In the genomic region with DNA sequence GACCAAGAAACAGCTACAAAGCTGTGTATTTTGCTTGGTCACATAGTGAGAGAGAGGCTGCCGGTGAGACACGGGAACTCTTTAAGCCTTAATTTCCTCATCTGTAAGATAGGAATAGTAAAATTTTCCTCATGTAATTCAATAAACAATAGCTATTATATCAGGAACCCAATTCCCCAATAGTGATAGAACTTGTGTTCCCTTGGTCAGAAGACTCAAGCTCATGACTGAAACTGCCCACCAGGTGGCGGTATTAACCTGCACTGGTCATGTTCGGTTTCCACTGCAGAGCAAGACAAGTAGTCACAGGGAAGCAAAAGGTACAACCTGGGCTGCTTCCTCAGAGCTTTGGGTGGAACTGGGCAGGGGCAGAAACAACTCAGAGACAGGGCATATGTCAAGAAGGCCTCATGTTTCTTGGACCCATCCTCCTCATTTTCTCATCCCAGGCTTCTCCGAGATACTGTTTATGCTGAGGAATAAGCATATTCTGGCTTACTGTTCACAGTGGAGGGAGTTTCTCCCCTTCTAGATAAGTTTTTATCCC, we compare ENCODE assay signal across 1 cellular context.
TF ChIP-seq lines count a peak whose summit lies in the region.

No MANE protein-coding gene starts in this region.

TF ChIP-seq in HepG2, 621 proteins besides CTCF, POLR2A, EP300 and RAD21 (continued from another document and continues in another):
- no peak for TF ChIP-seq TEAD2 (CRISPR knock-in tag; IDR thresholded peaks at IDR 0.05)
- no peak for TF ChIP-seq RARG (CRISPR knock-in tag; IDR thresholded peaks at IDR 0.05; ENCODE audit: low read depth)
- no peak for TF ChIP-seq EHMT2 (IDR thresholded peaks at IDR 0.05; ENCODE audit: borderline replicate concordance, low read depth, low read length)
- no peak for TF ChIP-seq RFX5 (IDR thresholded peaks at IDR 0.05; ENCODE audit: low read depth, low read length)
- TF ChIP-seq IKZF4 (CRISPR knock-in tag; IDR thresholded peaks at IDR 0.05; ENCODE audit: borderline replicate concordance, low read depth, not compliant biosample characterization): no peak
- no peak; the same call in 1 of the 2 replicates for TF ChIP-seq TSC22D2 (CRISPR knock-in tag; IDR thresholded peaks at IDR 0.05; ENCODE audit: borderline replicate concordance)
- TF ChIP-seq FOXA1 (IDR thresholded peaks at IDR 0.05): no peak
- no peak for TF ChIP-seq FOXA1 (CRISPR knock-in tag; IDR thresholded peaks at IDR 0.05)
- no peak for TF ChIP-seq ZNF207 (IDR thresholded peaks at IDR 0.05; ENCODE audit: borderline replicate concordance)
- no peak for TF ChIP-seq PHB2 (IDR thresholded peaks at IDR 0.05; ENCODE audit: partially characterized antibody)
- no peak for TF ChIP-seq ZNF33B (CRISPR knock-in tag; IDR thresholded peaks at IDR 0.05)
- TF ChIP-seq ZNF350 (CRISPR knock-in tag; IDR thresholded peaks at IDR 0.05; ENCODE audit: borderline replicate concordance, low read depth): peak; percentile 65; the same call in 1 of the 2 replicates
- no peak for TF ChIP-seq ZNF446 (CRISPR knock-in tag; IDR thresholded peaks at IDR 0.05)
- TF ChIP-seq, protein P1, sequence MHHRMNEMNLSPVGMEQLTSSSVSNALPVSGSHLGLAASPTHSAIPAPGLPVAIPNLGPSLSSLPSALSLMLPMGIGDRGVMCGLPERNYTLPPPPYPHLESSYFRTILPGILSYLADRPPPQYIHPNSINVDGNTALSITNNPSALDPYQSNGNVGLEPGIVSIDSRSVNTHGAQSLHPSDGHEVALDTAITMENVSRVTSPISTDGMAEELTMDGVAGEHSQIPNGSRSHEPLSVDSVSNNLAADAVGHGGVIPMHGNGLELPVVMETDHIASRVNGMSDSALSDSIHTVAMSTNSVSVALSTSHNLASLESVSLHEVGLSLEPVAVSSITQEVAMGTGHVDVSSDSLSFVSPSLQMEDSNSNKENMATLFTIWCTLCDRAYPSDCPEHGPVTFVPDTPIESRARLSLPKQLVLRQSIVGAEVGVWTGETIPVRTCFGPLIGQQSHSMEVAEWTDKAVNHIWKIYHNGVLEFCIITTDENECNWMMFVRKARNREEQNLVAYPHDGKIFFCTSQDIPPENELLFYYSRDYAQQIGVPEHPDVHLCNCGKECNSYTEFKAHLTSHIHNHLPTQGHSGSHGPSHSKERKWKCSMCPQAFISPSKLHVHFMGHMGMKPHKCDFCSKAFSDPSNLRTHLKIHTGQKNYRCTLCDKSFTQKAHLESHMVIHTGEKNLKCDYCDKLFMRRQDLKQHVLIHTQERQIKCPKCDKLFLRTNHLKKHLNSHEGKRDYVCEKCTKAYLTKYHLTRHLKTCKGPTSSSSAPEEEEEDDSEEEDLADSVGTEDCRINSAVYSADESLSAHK (CRISPR knock-in tag; IDR thresholded peaks at IDR 0.05; ENCODE audit: borderline replicate concordance): no peak
- TF ChIP-seq, protein P2, sequence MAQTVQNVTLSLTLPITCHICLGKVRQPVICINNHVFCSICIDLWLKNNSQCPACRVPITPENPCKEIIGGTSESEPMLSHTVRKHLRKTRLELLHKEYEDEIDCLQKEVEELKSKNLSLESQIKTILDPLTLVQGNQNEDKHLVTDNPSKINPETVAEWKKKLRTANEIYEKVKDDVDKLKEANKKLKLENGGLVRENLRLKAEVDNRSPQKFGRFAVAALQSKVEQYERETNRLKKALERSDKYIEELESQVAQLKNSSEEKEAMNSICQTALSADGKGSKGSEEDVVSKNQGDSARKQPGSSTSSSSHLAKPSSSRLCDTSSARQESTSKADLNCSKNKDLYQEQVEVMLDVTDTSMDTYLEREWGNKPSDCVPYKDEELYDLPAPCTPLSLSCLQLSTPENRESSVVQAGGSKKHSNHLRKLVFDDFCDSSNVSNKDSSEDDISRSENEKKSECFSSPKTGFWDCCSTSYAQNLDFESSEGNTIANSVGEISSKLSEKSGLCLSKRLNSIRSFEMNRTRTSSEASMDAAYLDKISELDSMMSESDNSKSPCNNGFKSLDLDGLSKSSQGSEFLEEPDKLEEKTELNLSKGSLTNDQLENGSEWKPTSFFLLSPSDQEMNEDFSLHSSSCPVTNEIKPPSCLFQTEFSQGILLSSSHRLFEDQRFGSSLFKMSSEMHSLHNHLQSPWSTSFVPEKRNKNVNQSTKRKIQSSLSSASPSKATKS (CRISPR knock-in tag; IDR thresholded peaks at IDR 0.05): no peak
- no peak for TF ChIP-seq MYC (CRISPR knock-in tag; IDR thresholded peaks at IDR 0.05; ENCODE audit: borderline replicate concordance)
- no peak for TF ChIP-seq KDM5B (CRISPR knock-in tag; IDR thresholded peaks at IDR 0.05; ENCODE audit: borderline replicate concordance)
- TF ChIP-seq ZNF496 (CRISPR knock-in tag; IDR thresholded peaks at IDR 0.05; ENCODE audit: insufficient replicate concordance): no peak
- no peak for TF ChIP-seq ZNF709 (CRISPR knock-in tag; IDR thresholded peaks at IDR 0.05)
- TF ChIP-seq ATRX (CRISPR knock-in tag; IDR thresholded peaks at IDR 0.05; ENCODE audit: borderline replicate concordance): no peak
- TF ChIP-seq TOE1 (CRISPR knock-in tag; IDR thresholded peaks at IDR 0.05): no peak
- TF ChIP-seq ZNF775 (CRISPR knock-in tag; IDR thresholded peaks at IDR 0.05; ENCODE audit: borderline replicate concordance): no peak
- peak; percentile 71; the same call in 1 of the 2 replicates for TF ChIP-seq REPIN1 (CRISPR knock-in tag; IDR thresholded peaks at IDR 0.05; ENCODE audit: borderline replicate concordance, low read depth)
- TF ChIP-seq TCF7 (IDR thresholded peaks at IDR 0.05; ENCODE audit: low read depth): no peak
- TF ChIP-seq RXRB (CRISPR knock-in tag; IDR thresholded peaks at IDR 0.05; ENCODE audit: borderline replicate concordance): peak; percentile 63; the same call in 1 of the 2 replicates
- 0 out of 2 replicates have a peak, but pooled peaks have one; percentile 63 for TF ChIP-seq SMYD3 (CRISPR knock-in tag; IDR thresholded peaks at IDR 0.05)
- peak; percentile 83; the same call in 1 of the 2 replicates for TF ChIP-seq YEATS2 (CRISPR knock-in tag; IDR thresholded peaks at IDR 0.05; ENCODE audit: borderline replicate concordance)
- TF ChIP-seq ZNF282 (IDR thresholded peaks at IDR 0.05; ENCODE audit: partially characterized antibody): no peak
- no peak for TF ChIP-seq KLF13 (CRISPR knock-in tag; IDR thresholded peaks at IDR 0.05)
- no peak for TF ChIP-seq ZEB1 (IDR thresholded peaks at IDR 0.05; ENCODE audit: insufficient replicate concordance, low read depth)
- no peak; the same call in 1 of the 2 replicates for TF ChIP-seq HOXA3 (CRISPR knock-in tag; IDR thresholded peaks at IDR 0.05)
- TF ChIP-seq ZNF567 (CRISPR knock-in tag; IDR thresholded peaks at IDR 0.05; ENCODE audit: borderline replicate concordance): 0 out of 2 replicates have a peak, but pooled peaks have one; percentile 18
- peak; percentile 42; the same call in 1 of the 3 replicates for TF ChIP-seq MXI1 (IDR thresholded peaks at IDR 0.05; ENCODE audit: borderline replicate concordance, low read depth, low read length)
- no peak for TF ChIP-seq XBP1 (CRISPR knock-in tag; IDR thresholded peaks at IDR 0.05)
- no peak for TF ChIP-seq NFRKB (IDR thresholded peaks at IDR 0.05)
- no peak for TF ChIP-seq TGIF2 (CRISPR knock-in tag; IDR thresholded peaks at IDR 0.05)
- peak; percentile 79 for TF ChIP-seq ELF3 (CRISPR knock-in tag; IDR thresholded peaks at IDR 0.05)
- TF ChIP-seq ZNF530 (CRISPR knock-in tag; IDR thresholded peaks at IDR 0.05; ENCODE audit: low read depth): no peak
- TF ChIP-seq MBD4 (IDR thresholded peaks at IDR 0.05; ENCODE audit: borderline replicate concordance, low read length): no peak
- TF ChIP-seq, protein P3, sequence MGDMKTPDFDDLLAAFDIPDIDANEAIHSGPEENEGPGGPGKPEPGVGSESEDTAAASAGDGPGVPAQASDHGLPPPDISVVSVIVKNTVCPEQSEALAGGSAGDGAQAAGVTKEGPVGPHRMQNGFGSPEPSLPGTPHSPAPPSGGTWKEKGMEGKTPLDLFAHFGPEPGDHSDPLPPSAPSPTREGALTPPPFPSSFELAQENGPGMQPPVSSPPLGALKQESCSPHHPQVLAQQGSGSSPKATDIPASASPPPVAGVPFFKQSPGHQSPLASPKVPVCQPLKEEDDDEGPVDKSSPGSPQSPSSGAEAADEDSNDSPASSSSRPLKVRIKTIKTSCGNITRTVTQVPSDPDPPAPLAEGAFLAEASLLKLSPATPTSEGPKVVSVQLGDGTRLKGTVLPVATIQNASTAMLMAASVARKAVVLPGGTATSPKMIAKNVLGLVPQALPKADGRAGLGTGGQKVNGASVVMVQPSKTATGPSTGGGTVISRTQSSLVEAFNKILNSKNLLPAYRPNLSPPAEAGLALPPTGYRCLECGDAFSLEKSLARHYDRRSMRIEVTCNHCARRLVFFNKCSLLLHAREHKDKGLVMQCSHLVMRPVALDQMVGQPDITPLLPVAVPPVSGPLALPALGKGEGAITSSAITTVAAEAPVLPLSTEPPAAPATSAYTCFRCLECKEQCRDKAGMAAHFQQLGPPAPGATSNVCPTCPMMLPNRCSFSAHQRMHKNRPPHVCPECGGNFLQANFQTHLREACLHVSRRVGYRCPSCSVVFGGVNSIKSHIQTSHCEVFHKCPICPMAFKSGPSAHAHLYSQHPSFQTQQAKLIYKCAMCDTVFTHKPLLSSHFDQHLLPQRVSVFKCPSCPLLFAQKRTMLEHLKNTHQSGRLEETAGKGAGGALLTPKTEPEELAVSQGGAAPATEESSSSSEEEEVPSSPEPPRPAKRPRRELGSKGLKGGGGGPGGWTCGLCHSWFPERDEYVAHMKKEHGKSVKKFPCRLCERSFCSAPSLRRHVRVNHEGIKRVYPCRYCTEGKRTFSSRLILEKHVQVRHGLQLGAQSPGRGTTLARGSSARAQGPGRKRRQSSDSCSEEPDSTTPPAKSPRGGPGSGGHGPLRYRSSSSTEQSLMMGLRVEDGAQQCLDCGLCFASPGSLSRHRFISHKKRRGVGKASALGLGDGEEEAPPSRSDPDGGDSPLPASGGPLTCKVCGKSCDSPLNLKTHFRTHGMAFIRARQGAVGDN (CRISPR knock-in tag; IDR thresholded peaks at IDR 0.05): no peak
- TF ChIP-seq, protein P4, sequence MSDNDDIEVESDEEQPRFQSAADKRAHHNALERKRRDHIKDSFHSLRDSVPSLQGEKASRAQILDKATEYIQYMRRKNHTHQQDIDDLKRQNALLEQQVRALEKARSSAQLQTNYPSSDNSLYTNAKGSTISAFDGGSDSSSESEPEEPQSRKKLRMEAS (IDR thresholded peaks at IDR 0.05): no peak
- TF ChIP-seq, protein P5, sequence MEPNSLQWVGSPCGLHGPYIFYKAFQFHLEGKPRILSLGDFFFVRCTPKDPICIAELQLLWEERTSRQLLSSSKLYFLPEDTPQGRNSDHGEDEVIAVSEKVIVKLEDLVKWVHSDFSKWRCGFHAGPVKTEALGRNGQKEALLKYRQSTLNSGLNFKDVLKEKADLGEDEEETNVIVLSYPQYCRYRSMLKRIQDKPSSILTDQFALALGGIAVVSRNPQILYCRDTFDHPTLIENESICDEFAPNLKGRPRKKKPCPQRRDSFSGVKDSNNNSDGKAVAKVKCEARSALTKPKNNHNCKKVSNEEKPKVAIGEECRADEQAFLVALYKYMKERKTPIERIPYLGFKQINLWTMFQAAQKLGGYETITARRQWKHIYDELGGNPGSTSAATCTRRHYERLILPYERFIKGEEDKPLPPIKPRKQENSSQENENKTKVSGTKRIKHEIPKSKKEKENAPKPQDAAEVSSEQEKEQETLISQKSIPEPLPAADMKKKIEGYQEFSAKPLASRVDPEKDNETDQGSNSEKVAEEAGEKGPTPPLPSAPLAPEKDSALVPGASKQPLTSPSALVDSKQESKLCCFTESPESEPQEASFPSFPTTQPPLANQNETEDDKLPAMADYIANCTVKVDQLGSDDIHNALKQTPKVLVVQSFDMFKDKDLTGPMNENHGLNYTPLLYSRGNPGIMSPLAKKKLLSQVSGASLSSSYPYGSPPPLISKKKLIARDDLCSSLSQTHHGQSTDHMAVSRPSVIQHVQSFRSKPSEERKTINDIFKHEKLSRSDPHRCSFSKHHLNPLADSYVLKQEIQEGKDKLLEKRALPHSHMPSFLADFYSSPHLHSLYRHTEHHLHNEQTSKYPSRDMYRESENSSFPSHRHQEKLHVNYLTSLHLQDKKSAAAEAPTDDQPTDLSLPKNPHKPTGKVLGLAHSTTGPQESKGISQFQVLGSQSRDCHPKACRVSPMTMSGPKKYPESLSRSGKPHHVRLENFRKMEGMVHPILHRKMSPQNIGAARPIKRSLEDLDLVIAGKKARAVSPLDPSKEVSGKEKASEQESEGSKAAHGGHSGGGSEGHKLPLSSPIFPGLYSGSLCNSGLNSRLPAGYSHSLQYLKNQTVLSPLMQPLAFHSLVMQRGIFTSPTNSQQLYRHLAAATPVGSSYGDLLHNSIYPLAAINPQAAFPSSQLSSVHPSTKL (CRISPR knock-in tag; IDR thresholded peaks at IDR 0.05): peak; percentile 58
- no peak for TF ChIP-seq SRY (CRISPR knock-in tag; IDR thresholded peaks at IDR 0.05)
- no peak for TF ChIP-seq NAIF1 (CRISPR knock-in tag; IDR thresholded peaks at IDR 0.05; ENCODE audit: borderline replicate concordance)
- no peak for TF ChIP-seq ZNF564 (CRISPR knock-in tag; IDR thresholded peaks at IDR 0.05)
- TF ChIP-seq ZNF12 (CRISPR knock-in tag; IDR thresholded peaks at IDR 0.05): 0 out of 2 replicates have a peak, but pooled peaks have one; percentile 4
- TF ChIP-seq, protein P6, sequence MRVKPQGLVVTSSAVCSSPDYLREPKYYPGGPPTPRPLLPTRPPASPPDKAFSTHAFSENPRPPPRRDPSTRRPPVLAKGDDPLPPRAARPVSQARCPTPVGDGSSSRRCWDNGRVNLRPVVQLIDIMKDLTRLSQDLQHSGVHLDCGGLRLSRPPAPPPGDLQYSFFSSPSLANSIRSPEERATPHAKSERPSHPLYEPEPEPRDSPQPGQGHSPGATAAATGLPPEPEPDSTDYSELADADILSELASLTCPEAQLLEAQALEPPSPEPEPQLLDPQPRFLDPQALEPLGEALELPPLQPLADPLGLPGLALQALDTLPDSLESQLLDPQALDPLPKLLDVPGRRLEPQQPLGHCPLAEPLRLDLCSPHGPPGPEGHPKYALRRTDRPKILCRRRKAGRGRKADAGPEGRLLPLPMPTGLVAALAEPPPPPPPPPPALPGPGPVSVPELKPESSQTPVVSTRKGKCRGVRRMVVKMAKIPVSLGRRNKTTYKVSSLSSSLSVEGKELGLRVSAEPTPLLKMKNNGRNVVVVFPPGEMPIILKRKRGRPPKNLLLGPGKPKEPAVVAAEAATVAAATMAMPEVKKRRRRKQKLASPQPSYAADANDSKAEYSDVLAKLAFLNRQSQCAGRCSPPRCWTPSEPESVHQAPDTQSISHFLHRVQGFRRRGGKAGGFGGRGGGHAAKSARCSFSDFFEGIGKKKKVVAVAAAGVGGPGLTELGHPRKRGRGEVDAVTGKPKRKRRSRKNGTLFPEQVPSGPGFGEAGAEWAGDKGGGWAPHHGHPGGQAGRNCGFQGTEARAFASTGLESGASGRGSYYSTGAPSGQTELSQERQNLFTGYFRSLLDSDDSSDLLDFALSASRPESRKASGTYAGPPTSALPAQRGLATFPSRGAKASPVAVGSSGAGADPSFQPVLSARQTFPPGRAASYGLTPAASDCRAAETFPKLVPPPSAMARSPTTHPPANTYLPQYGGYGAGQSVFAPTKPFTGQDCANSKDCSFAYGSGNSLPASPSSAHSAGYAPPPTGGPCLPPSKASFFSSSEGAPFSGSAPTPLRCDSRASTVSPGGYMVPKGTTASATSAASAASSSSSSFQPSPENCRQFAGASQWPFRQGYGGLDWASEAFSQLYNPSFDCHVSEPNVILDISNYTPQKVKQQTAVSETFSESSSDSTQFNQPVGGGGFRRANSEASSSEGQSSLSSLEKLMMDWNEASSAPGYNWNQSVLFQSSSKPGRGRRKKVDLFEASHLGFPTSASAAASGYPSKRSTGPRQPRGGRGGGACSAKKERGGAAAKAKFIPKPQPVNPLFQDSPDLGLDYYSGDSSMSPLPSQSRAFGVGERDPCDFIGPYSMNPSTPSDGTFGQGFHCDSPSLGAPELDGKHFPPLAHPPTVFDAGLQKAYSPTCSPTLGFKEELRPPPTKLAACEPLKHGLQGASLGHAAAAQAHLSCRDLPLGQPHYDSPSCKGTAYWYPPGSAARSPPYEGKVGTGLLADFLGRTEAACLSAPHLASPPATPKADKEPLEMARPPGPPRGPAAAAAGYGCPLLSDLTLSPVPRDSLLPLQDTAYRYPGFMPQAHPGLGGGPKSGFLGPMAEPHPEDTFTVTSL (CRISPR knock-in tag; IDR thresholded peaks at IDR 0.05; ENCODE audit: borderline replicate concordance): no peak
- TF ChIP-seq ZNF878 (CRISPR knock-in tag; IDR thresholded peaks at IDR 0.05): no peak
